ENCODE assay signal across 2 cellular contexts in the genomic region with DNA sequence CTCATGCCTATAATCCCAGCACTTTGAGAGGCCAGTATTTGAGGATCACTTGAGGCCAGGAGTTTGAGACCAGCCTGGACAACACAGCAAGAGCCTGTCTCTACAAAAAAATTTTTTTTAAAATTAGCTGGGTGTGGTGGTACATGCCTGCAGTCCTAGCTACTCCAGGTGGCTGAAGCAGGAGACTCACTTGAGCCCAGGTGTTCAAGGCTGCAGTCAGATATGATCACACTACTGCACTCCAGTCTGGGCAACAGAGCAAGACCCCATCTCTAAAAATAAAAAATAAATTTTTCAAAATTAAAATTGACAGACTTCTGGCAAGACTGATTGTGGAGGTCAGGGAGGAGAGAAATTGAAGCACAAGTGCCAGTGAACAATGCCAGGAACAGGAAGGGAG.
TF ChIP-seq lines count a peak whose summit lies in the region.

No MANE protein-coding gene starts in this region.

TF ChIP-seq in GM23338, 12 proteins besides CTCF, POLR2A, EP300 and RAD21 (continued from another document and continues in another):
- TF ChIP-seq EZH2 (IDR thresholded peaks at IDR 0.05; ENCODE audit: low read depth, unreplicated experiment): no peak
- TF ChIP-seq POLR2AphosphoS5 (IDR thresholded peaks at IDR 0.05; ENCODE audit: low read depth): no peak
- TF ChIP-seq ETS1 (IDR thresholded peaks at IDR 0.05): no peak
- TF ChIP-seq JUNB (IDR thresholded peaks at IDR 0.05; ENCODE audit: unreplicated experiment): no peak
- TF ChIP-seq ZNF462 (CRISPR knock-in tag; IDR thresholded peaks at IDR 0.05): no peak
- no peak for TF ChIP-seq ZNF114 (CRISPR knock-in tag; IDR thresholded peaks at IDR 0.05)
- no peak for TF ChIP-seq ZNF331 (CRISPR knock-in tag; IDR thresholded peaks at IDR 0.05; ENCODE audit: low read depth)
- TF ChIP-seq STAT1 (IDR thresholded peaks at IDR 0.05; ENCODE audit: unreplicated experiment): no peak
- no peak for TF ChIP-seq CREB1 (CRISPR knock-in tag; IDR thresholded peaks at IDR 0.05; ENCODE audit: low read depth)
- TF ChIP-seq EZH2phosphoT487 (IDR thresholded peaks at IDR 0.05; ENCODE audit: unreplicated experiment): no peak

TF ChIP-seq in GM12878, 131 proteins besides CTCF, POLR2A, EP300 and RAD21:
- no peak for TF ChIP-seq MXI1 (IDR thresholded peaks at IDR 0.05; ENCODE audit: low read depth, low read length)
- TF ChIP-seq CEBPZ (IDR thresholded peaks at IDR 0.05; ENCODE audit: low read depth, low read length): no peak
- TF ChIP-seq TCF3 (IDR thresholded peaks at IDR 0.05; ENCODE audit: borderline replicate concordance, insufficient read depth, low read depth, low read length): no peak
- no peak for TF ChIP-seq PKNOX1 (IDR thresholded peaks at IDR 0.05)
- TF ChIP-seq JUND (IDR thresholded peaks at IDR 0.05; ENCODE audit: low read depth, low read length): no peak
- TF ChIP-seq MTA3 (IDR thresholded peaks at IDR 0.05; ENCODE audit: borderline replicate concordance, low read length): no peak
